In the genomic region with DNA sequence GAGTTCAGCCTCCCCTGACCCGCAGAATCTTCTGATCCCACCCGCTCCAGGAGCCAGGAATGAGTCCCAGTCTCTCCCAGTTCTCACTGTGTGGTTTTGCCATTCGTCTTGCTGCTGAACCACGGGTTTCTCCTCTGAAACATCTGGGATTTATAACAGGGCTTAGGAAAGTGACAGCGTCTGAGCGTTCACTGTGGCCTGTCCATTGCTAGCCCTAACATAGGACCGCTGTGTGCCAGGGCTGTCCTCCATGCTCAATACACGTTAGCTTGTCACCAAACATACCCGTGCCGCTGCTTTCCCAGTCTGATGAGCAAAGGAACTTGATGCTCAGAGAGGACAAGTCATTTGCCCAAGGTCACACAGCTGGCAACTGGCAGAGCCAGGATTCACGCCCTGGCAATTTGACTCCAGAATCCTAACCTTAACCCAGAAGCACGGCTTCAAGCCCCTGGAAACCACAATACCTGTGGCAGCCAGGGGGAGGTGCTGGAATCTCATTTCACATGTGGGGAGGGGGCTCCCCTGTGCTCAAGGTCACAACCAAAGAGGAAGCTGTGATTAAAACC, we compare ENCODE assay signal across 13 cellular contexts. TPM values are rescaled to one million over a fixed set of nuclear protein-coding genes. Genes with fewer than 3 reads are reported as not detected.
DNase-seq lines count a peak whose midpoint lies in the region; ATAC-seq and TF ChIP-seq lines count a peak whose summit lies in the region.
"Had no signal": no experiment of that assay in that cellular context is flagged by ENCODE, and none has a peak within 500 bp of the region (broad histone marks: within the 10 kb centered on the region; RNA-seq: fewer than 3 reads in every experiment).

No MANE protein-coding gene starts in this region.

- TF ChIP-seq CTCF in PC-3 (conservative IDR thresholded peaks at IDR 0.05; ENCODE audit: low read depth, low read length) (peak; percentile 37; the same call in 1 of the 2 replicates), fibroblast of the aortic adventitia (IDR thresholded peaks at IDR 0.05; ENCODE audit: insufficient read depth, low read length) (peak; percentile 13), type B pancreatic cell (conservative IDR thresholded peaks at IDR 0.05) (peak; percentile 55)

- no peaks in the 10 kb centered on the region for H4K20me1 ChIP-seq in PC-3 (ENCODE audit: low read length)

- H3K4me3 ChIP-seq in right cardiac atrium (ENCODE audit: low read length) (no peak overlapping the region), PC-3 (ENCODE audit: low read length) (no peak overlapping the region), fibroblast of the aortic adventitia (ENCODE audit: low read depth, low read length) (no peak overlapping the region)
- H3K4me3 ChIP-seq: mucosa of descending colon had no signal

- no peaks in the 10 kb centered on the region for H3K36me3 Mint-ChIP-seq in type B pancreatic cell

- POLR2A ChIA-PET in PC-3 (lab: Charles Lee; ENCODE audit: unreplicated experiment), result no interaction called here

- H3K27me3 ChIP-seq in right cardiac atrium (ENCODE audit: control insufficient read depth, insufficient read depth), result no peaks in the 10 kb centered on the region
- H3K27me3 ChIP-seq in PC-3 (ENCODE audit: low read length), result no peaks in the 10 kb centered on the region

- no peak overlapping the region for H3K27ac Mint-ChIP-seq in type B pancreatic cell
- H3K27ac Mint-ChIP-seq: CD8-positive, alpha-beta T cell had no signal

- peak overlapping the region; percentile 91 for H3K4me3 Mint-ChIP-seq in type B pancreatic cell
- H3K4me3 Mint-ChIP-seq: CD8-positive, alpha-beta T cell had no signal

- no peaks in the 10 kb centered on the region for H3K79me2 ChIP-seq in PC-3 (ENCODE audit: low read length)

- no peaks in the 10 kb centered on the region; the same call in 1 of the 2 replicates for H3K36me3 ChIP-seq in PC-3 (ENCODE audit: low read depth, low read length)

- H3K27me3 Mint-ChIP-seq in type B pancreatic cell, result no peaks in the 10 kb centered on the region

- H3K4me1 ChIP-seq in right cardiac atrium (ENCODE audit: control insufficient read depth, insufficient read depth, low read length) (no peaks in the 10 kb centered on the region), PC-3 (ENCODE audit: insufficient read depth, low read length) (no peaks in the 10 kb centered on the region)

- H3K4me1 Mint-ChIP-seq in type B pancreatic cell (ENCODE audit: unreplicated experiment), result peaks cover 7% of the 10 kb centered on the region

- no peak overlapping the region for H3K4me2 ChIP-seq in PC-3 (ENCODE audit: low read length)

- intact Hi-C loops in Right ventricle myocardium superior (cut with DNase I), result loop anchor here (2.0 to 10.0 kb wide), 3 partner anchors 46 to 440 kb away; a partner anchor contains a TSS
- intact Hi-C loops in right cardiac atrium (cut with DNase I), result loop anchor here (5.0 to 10.0 kb wide), 3 partner anchors 43 to 150 kb away; a partner anchor contains a TSS
- intact Hi-C loops in PC-3 (cut with micrococcal nuclease), result no loop called here

- H3K9me2 ChIP-seq in PC-3 (replicated peaks; ENCODE audit: low read length), result no peaks in the 10 kb centered on the region

- no peaks in the 10 kb centered on the region for H3K9me3 Mint-ChIP-seq in type B pancreatic cell
- H3K9me3 Mint-ChIP-seq: CD8-positive, alpha-beta T cell had no signal

- BruUV-seq in PC-3 (replicated peaks; lab: Mats Ljungman, UMichigan), result no TSS peak

- H3K27ac ChIP-seq in right cardiac atrium (ENCODE audit: low read length), result no peak overlapping the region
- H3K27ac ChIP-seq in PC-3 (ENCODE audit: low read length), result no peak overlapping the region

- H3K9ac ChIP-seq in PC-3 (ENCODE audit: low read length), result no peak overlapping the region

- no peak overlapping the region for H2AFZ ChIP-seq in PC-3 (ENCODE audit: low read length)

- CTCF ChIA-PET in PC-3 (lab: Charles Lee), result interaction anchor here (0.6 to 0.7 kb wide), 2 partner anchors 134 to 1307 kb away, joined by 4 to 6 read pairs; a partner anchor contains a TSS

- H3K9me3 ChIP-seq in right cardiac atrium (ENCODE audit: control insufficient read depth, low read length), result no peaks in the 10 kb centered on the region
- no peaks in the 10 kb centered on the region for H3K9me3 ChIP-seq in PC-3 (ENCODE audit: low read length)
- H3K9me3 ChIP-seq: HAP-1, mucosa of descending colon had no signal

- DNase-seq in Right ventricle myocardium superior (no peak), right cardiac atrium (no peak), PC-3 (no peak), fibroblast of the aortic adventitia (ENCODE audit: low read depth) (no peak), type B pancreatic cell (ENCODE audit: extremely low spot score, unreplicated experiment) (no peak), A172 (ENCODE audit: low spot score) (no peak)
- DNase-seq: CD8-positive, alpha-beta T cell; mucosa of descending colon; NCI-H2029 had no signal

- peak; percentile 7 for ATAC-seq in Right ventricle myocardium superior (ENCODE audit: poor library complexity)
- no peak for ATAC-seq in right cardiac atrium
- no peak for ATAC-seq in PC-3
- no peak for ATAC-seq in HG03565 (IDR thresholded peaks at IDR 0.05; ENCODE audit: unreplicated experiment)
- no peak for ATAC-seq in GM21723 (IDR thresholded peaks at IDR 0.05; ENCODE audit: unreplicated experiment)

- H3F3A ChIP-seq in PC-3 (ENCODE audit: low read length, unreplicated experiment), result no peaks in the 10 kb centered on the region

- WGBS in right cardiac atrium, result 70% methylated on average over 12 of the region's 12 CpGs

RNA-seq across cellular contexts. Expression of a gene that starts 1.1 kb away (rescaled TPM):
- total RNA-seq in Right ventricle myocardium superior, result 13.6 TPM
- total RNA-seq in right cardiac atrium, result 10 to 100 TPM; 28.6 to 86.2 (median 82.2) TPM
- 109 TPM for polyA plus RNA-seq in right cardiac atrium
- 2.7 and 3.6 TPM in 2 replicates for total RNA-seq in PC-3 (2014; rRNA removed)
- total RNA-seq in fibroblast of the aortic adventitia (ENCODE audit: low replicate concordance), result 1.6 and 309 TPM in 2 replicates
- 168 and 209 TPM in 2 replicates for total RNA-seq in type B pancreatic cell (ENCODE audit: low replicate concordance)
- total RNA-seq in A172 (2014; rRNA removed; shearing (Covaris generic)), result 0.14 and 0.86 TPM in 2 replicates

RNA-seq across cellular contexts. Expression of a gene that starts 9.9 kb away (rescaled TPM):
- 1.00 TPM for total RNA-seq in Right ventricle myocardium superior
- total RNA-seq in right cardiac atrium, result 1 to 10 TPM; 3.1 to 10.0 (median 6.2) TPM
- polyA plus RNA-seq in right cardiac atrium, result 15.4 TPM
- 2.7 and 3.3 TPM in 2 replicates for total RNA-seq in PC-3 (2014; rRNA removed)
- 1.7 and 52.6 TPM in 2 replicates for total RNA-seq in fibroblast of the aortic adventitia (ENCODE audit: low replicate concordance)
- total RNA-seq in type B pancreatic cell (ENCODE audit: low replicate concordance), result 76.3 and 145 TPM in 2 replicates
- not detected in 2 replicates for total RNA-seq in A172 (2014; rRNA removed; shearing (Covaris generic))
- total RNA-seq: CD8-positive, alpha-beta T cell had no signal

RNA-seq across cellular contexts. Expression of a gene that starts 13.5 kb away (rescaled TPM):
- total RNA-seq in Right ventricle myocardium superior, result 48.9 TPM
- total RNA-seq in right cardiac atrium, result 10 to 100 TPM; 36.7 to 51.4 (median 46.8) TPM
- 38.5 TPM for polyA plus RNA-seq in right cardiac atrium
- total RNA-seq in PC-3 (2014; rRNA removed), result 190 and 201 TPM in 2 replicates
- total RNA-seq in fibroblast of the aortic adventitia (ENCODE audit: low replicate concordance), result 8.7 and 30.2 TPM in 2 replicates
- total RNA-seq in type B pancreatic cell (ENCODE audit: low replicate concordance), result 75.1 and 77.8 TPM in 2 replicates
- 109 and 111 TPM in 2 replicates for total RNA-seq in A172 (2014; rRNA removed; shearing (Covaris generic))

RNA-seq across cellular contexts. Expression of a gene that starts 37.5 kb away (rescaled TPM):
- total RNA-seq in Right ventricle myocardium superior, result not detected
- not detected for total RNA-seq in right cardiac atrium
- not detected for polyA plus RNA-seq in right cardiac atrium
- total RNA-seq in PC-3 (2014; rRNA removed), result not detected in 2 replicates
- total RNA-seq in fibroblast of the aortic adventitia (ENCODE audit: low replicate concordance), result not detected in 2 replicates
- total RNA-seq in type B pancreatic cell (ENCODE audit: low replicate concordance), result not detected in 2 replicates
- not detected in 2 replicates for total RNA-seq in A172 (2014; rRNA removed; shearing (Covaris generic))
- total RNA-seq: CD8-positive, alpha-beta T cell; mucosa of descending colon; subcutaneous adipose tissue had no signal

RNA-seq across cellular contexts. Expression of a gene that starts 41.3 kb away (rescaled TPM):
- total RNA-seq in Right ventricle myocardium superior (not detected), right cardiac atrium (not detected), PC-3 (2014; rRNA removed) (not detected in 2 replicates), fibroblast of the aortic adventitia (ENCODE audit: low replicate concordance) (not detected in 2 replicates), type B pancreatic cell (ENCODE audit: low replicate concordance) (0.98 TPM in 1 of 2 replicates, not detected in the other)
- 0.68 TPM for polyA plus RNA-seq in right cardiac atrium
- total RNA-seq in A172 (2014; rRNA removed; shearing (Covaris generic)), result not detected in 2 replicates
- total RNA-seq: CD8-positive, alpha-beta T cell had no signal
